ENCODE assay signal across 18 cellular contexts in genomic region chr10:77297370-77297692, GRCh38.
DNase-seq lines count a peak whose midpoint lies in the region; ATAC-seq, FAIRE-seq and TF ChIP-seq lines count a peak whose summit lies in the region.
"Had no signal": no experiment of that assay in that cellular context is flagged by ENCODE, and none has a peak within 500 bp of the region (broad histone marks: within the 10 kb centered on the region; RNA-seq: fewer than 3 reads in every experiment).

No MANE protein-coding gene starts in this region.

- H3K4me1 ChIP-seq in K562 (replicated peaks in 1 of 2; ENCODE audit: control insufficient read depth in 2 of 2, insufficient read depth in 2 of 2, low read length in 2 of 2), result no peaks in the 10 kb centered on the region
- H3K4me1 ChIP-seq: Peyer's patch had no signal

- intact Hi-C loops in K562 (cut with micrococcal nuclease), result no loop called here

- no peaks in the 10 kb centered on the region for H3K9me3 ChIP-seq in K562 (replicated peaks; ENCODE audit: control insufficient read depth, insufficient read depth, low read depth, low read length)
- H3K9me3 ChIP-seq: Peyer's patch had no signal

- no peak overlapping the region for H3K27ac ChIP-seq in K562 (ENCODE audit: extremely low read depth, low read depth, low read length)
- H3K27ac ChIP-seq: Peyer's patch had no signal

- no peak overlapping the region for H3K9ac ChIP-seq in K562 (ENCODE audit: insufficient read depth in 1 of 2, low read depth in 2 of 2, low read length in 2 of 2)

- TF ChIP-seq POLR2A in K562 (conservative IDR thresholded peaks at IDR 0.05), result no peak

- in situ Hi-C loops in K562 (cut with MboI), result no loop called here

- CTCF ChIA-PET in K562 (lab: Yijun Ruan, JAX; ENCODE audit: low intra/inter-chr PET ratio), result no interaction called here

- FAIRE-seq in HTR-8/SVneo (lab: Jason Lieb, UNC), result peak; percentile 31
- FAIRE-seq in K562 (lab: Jason Lieb, UNC), result no peak

- ATAC-seq in K562 (no peak), HG03108 (IDR thresholded peaks at IDR 0.05; ENCODE audit: unreplicated experiment) (no peak)
- ATAC-seq: HCT116; left colon; natural killer cell; sciatic nerve; stimulated activated naive CD8-positive, alpha-beta T cell treated with anti-CD3 and anti-CD28 coated beads, Interleukin-15, amount 100 ng/mL, for 72 hours had no signal

- H3K79me2 ChIP-seq in K562 (ENCODE audit: control insufficient read depth, insufficient read depth, low read length), result no peaks in the 10 kb centered on the region

- BruUV-seq in K562 (replicated peaks; lab: Mats Ljungman, UMichigan), result no TSS peak

- TF ChIP-seq CTCF in AG10803 (conservative IDR thresholded peaks at IDR 0.05; ENCODE audit: low read length), result no peak
- no peak for TF ChIP-seq CTCF in K562 (IDR thresholded peaks at IDR 0.05 in 2 of 3, conservative IDR thresholded peaks at IDR 0.05 in 1 of 3; ENCODE audit: insufficient read depth in 2 of 3, low read depth in 1 of 3, low read length in 3 of 3)

- no peak for TF ChIP-seq EP300 in K562 (IDR thresholded peaks at IDR 0.05; ENCODE audit: low read length)

- no peak overlapping the region for H3K4me2 ChIP-seq in K562 (ENCODE audit: insufficient read depth, low read length)

- no peak overlapping the region for H2AFZ ChIP-seq in K562 (ENCODE audit: low read depth, low read length)

- H3K36me3 ChIP-seq in K562 (ENCODE audit: control insufficient read depth, insufficient read depth, low read length), result no peaks in the 10 kb centered on the region
- H3K36me3 ChIP-seq: Peyer's patch had no signal

- DNase-seq in AG10803 (ENCODE audit: low read depth) (peak; percentile 52), HTR-8/SVneo (ENCODE audit: insufficient read length, low spot score) (peak; percentile 69), K562 (ENCODE audit: extremely low read depth in 1 of 4, low spot score in 3 of 4) (no peak), kidney tubule cell (ENCODE audit: low spot score) (peak; percentile 75), NCI-H2171 (lab: John Stamatoyannopoulos, UW) (no peak), nucleus accumbens (lab: John Stamatoyannopoulos, UW) (no peak)
- DNase-seq in activated naive CD4-positive, alpha-beta T cell treated with Interleukin-2 at 50 U/mL for 16 hours, result no peak
- DNase-seq: activated CD4-positive, alpha-beta T cell treated with anti-CD3 and anti-CD28 coated beads, Interleukin-2, amount 10 ng/mL, durations not matched to agents 24 days and 14 days; activated T-cell treated with anti-CD3 and anti-CD28 coated beads, Interleukin-2, amount 50 U/mL, for 48 hours; anterior cingulate cortex; effector CD4-positive, alpha-beta T cell; left colon; natural killer cell; Peyer's patch; stimulated activated naive CD8-positive, alpha-beta T cell treated with anti-CD3 and anti-CD28 coated beads, Interleukin-15, amount 100 ng/mL, for 72 hours had no signal

- H3K4me3 ChIP-seq in AG10803 (ENCODE audit: low read length) (no peak overlapping the region), K562 (no peak overlapping the region)
- H3K4me3 ChIP-seq: Peyer's patch had no signal

- TF ChIP-seq RAD21 in K562 (CRISPR knock-in tag; conservative IDR thresholded peaks at IDR 0.05 in 1 of 2, IDR thresholded peaks at IDR 0.05 in 1 of 2), result no peak

- 20% methylated on average over 5 of the region's 5 CpGs for WGBS in K562 (ENCODE audit: insufficient coverage, low coverage, missing lambda C conversion rate)

- peaks cover 0 to 7% of the 10 kb centered on the region in 2 experiments; a peak in 2 of 5 replicates for H3K27me3 ChIP-seq in K562 (ENCODE audit: control insufficient read depth in 2 of 2, insufficient read depth in 2 of 2, low read length in 2 of 2)
- H3K27me3 ChIP-seq: Peyer's patch had no signal

- 0 out of 2 replicates have a peak, but pooled peaks cover 3% of the 10 kb centered on the region for H4K20me1 ChIP-seq in K562 (replicated peaks; ENCODE audit: control insufficient read depth, insufficient read depth, low read length)

- POLR2A ChIA-PET in K562 (lab: Yijun Ruan, JAX), result interaction anchor here (0.6 kb wide), 1 partner anchor 341 kb away, joined by 3 read pairs; no protein-coding TSS in a partner anchor

- no peaks in the 10 kb centered on the region for H3K9me1 ChIP-seq in K562 (ENCODE audit: control insufficient read depth, insufficient read depth, low read length)

TF ChIP-seq in K562, 482 proteins besides CTCF, POLR2A, EP300 and RAD21 (continues in another document):
- TF ChIP-seq ZNF316 (IDR thresholded peaks at IDR 0.05) (peak; percentile 78), SOX6 (IDR thresholded peaks at IDR 0.05) (no peak), ATF3 (IDR thresholded peaks at IDR 0.05) (0 out of 2 replicates have a peak, but pooled peaks have one; percentile 16), ATF3 (CRISPR knock-in tag; conservative IDR thresholded peaks at IDR 0.05) (no peak), MAFF (IDR thresholded peaks at IDR 0.05; ENCODE audit: low read length) (peak; percentile 62; the same call in 1 of the 2 replicates), EHMT2 (IDR thresholded peaks at IDR 0.05) (peak; percentile 60; the same call in 1 of the 2 replicates), MAFK (IDR thresholded peaks at IDR 0.05; ENCODE audit: low read length) (peak; percentile 46; the same call in 1 of the 2 replicates), REST (CRISPR knock-in tag; IDR thresholded peaks at IDR 0.05; ENCODE audit: low read depth) (peak; percentile 76; the same call in 1 of the 2 replicates), ID3 (CRISPR knock-in tag; IDR thresholded peaks at IDR 0.05) (no peak), ID3 (tag; IDR thresholded peaks at IDR 0.05) (no peak), SNIP1 (IDR thresholded peaks at IDR 0.05; ENCODE audit: low read depth) (no peak), NFE2 (IDR thresholded peaks at IDR 0.05; ENCODE audit: low read depth) (peak; percentile 71), HDAC8 (tag; IDR thresholded peaks at IDR 0.05) (no peak), JUND (IDR thresholded peaks at IDR 0.05; ENCODE audit: borderline replicate concordance, low read depth, low read length) (peak; percentile 50; the same call in 1 of the 2 replicates), JUND (tag; IDR thresholded peaks at IDR 0.05; ENCODE audit: borderline replicate concordance, low read depth, low read length) (peak; percentile 64; the same call in 2 of the 3 replicates), MAFG (tag; conservative IDR thresholded peaks at IDR 0.05) (peak; percentile 88), NFE2L1 (tag; IDR thresholded peaks at IDR 0.05; ENCODE audit: borderline replicate concordance, low read depth) (0 out of 2 replicates have a peak, but pooled peaks have one; percentile 11), C11orf30 (IDR thresholded peaks at IDR 0.05; ENCODE audit: low read depth) (peak; percentile 73), ELF2 (CRISPR knock-in tag; IDR thresholded peaks at IDR 0.05) (no peak), FOSL1 (tag; conservative IDR thresholded peaks at IDR 0.05) (peak; percentile 61)

Comparison
In these comparisons a context has a peak if more than half of its experiments do, and no peak if none do; other contexts are left out.
1. DNase-seq: peak in AG10803 (single experiment), HTR-8/SVneo (single experiment) and kidney tubule cell (single experiment); none in K562 (0 of 4), NCI-H2171 (single experiment), nucleus accumbens (0 of 56) and activated naive CD4-positive, alpha-beta T cell treated with Interleukin-2 at 50 U/mL for 16 hours (single experiment).